9 cellular contexts compared by ENCODE assay signal in the genomic region with DNA sequence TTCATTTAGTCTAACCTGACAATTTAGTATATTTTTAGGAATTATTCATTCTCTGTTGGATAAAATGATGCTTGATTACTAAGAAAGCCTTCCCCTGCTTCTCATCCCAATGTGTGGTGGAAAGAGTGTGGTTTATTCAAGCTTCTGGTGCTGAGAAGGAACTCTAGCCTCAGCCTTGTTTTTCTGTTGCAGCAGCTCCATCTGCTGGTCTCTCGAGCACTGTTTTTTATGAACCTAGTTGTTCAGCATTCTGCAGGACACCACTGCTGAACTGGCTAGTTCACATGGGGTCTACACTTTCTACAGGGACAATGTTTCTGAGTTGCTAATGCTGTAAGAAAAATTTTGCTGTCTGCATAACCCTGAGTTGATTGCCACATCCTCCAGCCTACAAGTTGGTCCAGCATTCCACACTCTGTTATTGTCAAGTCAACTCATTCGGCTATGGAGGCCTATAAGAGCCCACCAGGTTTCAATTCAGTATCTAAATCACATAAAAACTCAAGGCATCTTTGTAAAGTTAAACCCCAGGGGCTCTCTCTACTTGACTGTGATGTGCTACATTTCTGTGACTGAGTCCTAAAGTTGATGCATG. TPM values are rescaled to one million over a fixed set of nuclear protein-coding genes. Genes with fewer than 3 reads are reported as not detected.
DNase-seq lines count a peak whose midpoint lies in the region; ATAC-seq, FAIRE-seq and TF ChIP-seq lines count a peak whose summit lies in the region.
"Had no signal": no experiment of that assay in that cellular context is flagged by ENCODE, and none has a peak within 500 bp of the region (broad histone marks: within the 10 kb centered on the region; RNA-seq: fewer than 3 reads in every experiment).

No MANE protein-coding gene starts in this region.

- FAIRE-seq in HepG2 (lab: Jason Lieb, UNC), result peak; percentile 72

- 36% methylated on average over 2 of the region's 2 CpGs for WGBS in HepG2 (ENCODE audit: low lambda C conversion rate)

- peaks cover 2% of the 10 kb centered on the region for H3K36me3 Mint-ChIP-seq in chondrocyte (ENCODE audit: low read depth)

- H3K9me3 Mint-ChIP-seq in chondrocyte (ENCODE audit: low read depth), result peaks cover 3% of the 10 kb centered on the region

- H3K27ac ChIP-seq in MM.1S (ENCODE audit: low read length), result no peak overlapping the region
- no peak overlapping the region for H3K27ac ChIP-seq in WERI-Rb-1
- no peak overlapping the region for H3K27ac ChIP-seq in HepG2 (ENCODE audit: extremely low read length, insufficient read depth, low read length)
- H3K27ac ChIP-seq: epithelial cell of prostate had no signal

- intact Hi-C loops in HepG2 (cut with micrococcal nuclease; ENCODE audit: unreplicated experiment), result loop anchor here (1.0 kb wide), 1 partner anchor 54 kb away; no protein-coding TSS in a partner anchor

- no peaks in the 10 kb centered on the region for H3K79me2 ChIP-seq in MM.1S (ENCODE audit: low read length)
- no peaks in the 10 kb centered on the region for H3K79me2 ChIP-seq in HepG2 (ENCODE audit: insufficient read depth, low read length)

- no peak overlapping the region for H2AFZ ChIP-seq in MM.1S (ENCODE audit: low read length)
- no peak overlapping the region for H2AFZ ChIP-seq in HepG2 (ENCODE audit: low read length)

- DNase-seq in EH (ENCODE audit: low read depth), result peak; percentile 60
- DNase-seq in MM.1S, result peak; percentile 70
- peak; percentile 69 for DNase-seq in WERI-Rb-1
- DNase-seq in chondrocyte (ENCODE audit: low spot score), result no peak
- peak; percentile 44 for DNase-seq in HepG2 (ENCODE audit: low spot score)
- DNase-seq in stimulated activated CD8-positive, alpha-beta memory T cell treated with anti-CD3 and anti-CD28 coated beads, Interleukin-4, amount 100 ng/mL, for 1 hour (ENCODE audit: low read depth in 2 of 2, low spot score in 1 of 2), result peak; percentile 14 to 38

- no peak for TF ChIP-seq POLR2A in HepG2 (IDR thresholded peaks at IDR 0.05; ENCODE audit: insufficient read depth in 1 of 2, low read depth in 2 of 2, low read length in 2 of 2)

- H3K27me3 Mint-ChIP-seq in chondrocyte (ENCODE audit: low read depth), result peaks cover 2% of the 10 kb centered on the region

- no peak overlapping the region for H3K4me3 Mint-ChIP-seq in chondrocyte (ENCODE audit: unreplicated experiment)

- no peak for TF ChIP-seq EP300 in HepG2 (IDR thresholded peaks at IDR 0.05; ENCODE audit: low read depth in 2 of 2, low read length in 2 of 2)
- TF ChIP-seq EP300 in HepG2 (CRISPR knock-in tag; IDR thresholded peaks at IDR 0.05; ENCODE audit: borderline replicate concordance), result no peak

- ATAC-seq in GM21576 (IDR thresholded peaks at IDR 0.05; ENCODE audit: unreplicated experiment) (peak; percentile 73), HepG2 (peak; percentile 87), HG03045 (IDR thresholded peaks at IDR 0.05; ENCODE audit: unreplicated experiment) (no peak)

- H3K27me3 ChIP-seq in MM.1S (replicated peaks; ENCODE audit: insufficient read depth, low read length), result no peaks in the 10 kb centered on the region
- no peaks in the 10 kb centered on the region for H3K27me3 ChIP-seq in WERI-Rb-1 (ENCODE audit: insufficient read depth, low read depth, severe bottlenecking)
- no peaks in the 10 kb centered on the region; a peak in 2 of 5 replicates for H3K27me3 ChIP-seq in HepG2 (ENCODE audit: control insufficient read depth in 1 of 2, insufficient read depth in 2 of 2, low read length in 2 of 2)

- H3K9me2 ChIP-seq in MM.1S (replicated peaks; ENCODE audit: insufficient read depth, low read length), result no peaks in the 10 kb centered on the region

- POLR2A ChIA-PET in HepG2 (lab: Yijun Ruan, JAX), result no interaction called here

- H3K9me3 ChIP-seq in MM.1S (replicated peaks; ENCODE audit: insufficient read depth, low read length) (no peaks in the 10 kb centered on the region), WERI-Rb-1 (ENCODE audit: severe bottlenecking) (no peaks in the 10 kb centered on the region), HepG2 (ENCODE audit: low read length) (no peaks in the 10 kb centered on the region)

- peak; percentile 74 for TF ChIP-seq CTCF in MM.1S (IDR thresholded peaks at IDR 0.05; ENCODE audit: low read length)
- peak; percentile 76 for TF ChIP-seq CTCF in WERI-Rb-1 (IDR thresholded peaks at IDR 0.05; ENCODE audit: low read depth, low read length)
- peak; percentile 85 for TF ChIP-seq CTCF in chondrocyte (IDR thresholded peaks at IDR 0.05)
- peak; percentile 76 for TF ChIP-seq CTCF in HepG2 (CRISPR knock-in tag; IDR thresholded peaks at IDR 0.05)

- no peak for TF ChIP-seq RAD21 in HepG2 (CRISPR knock-in tag; IDR thresholded peaks at IDR 0.05)

- no peaks in the 10 kb centered on the region for H3F3A ChIP-seq in MM.1S (ENCODE audit: insufficient read depth, low read length)

- H3K4me1 ChIP-seq in MM.1S (ENCODE audit: low read length) (no peaks in the 10 kb centered on the region), HepG2 (ENCODE audit: insufficient read depth, low read length) (no peaks in the 10 kb centered on the region)

- H3K9ac ChIP-seq in MM.1S (ENCODE audit: low read length) (no peak overlapping the region), HepG2 (ENCODE audit: insufficient read depth, low read depth, low read length) (no peak overlapping the region)

- H3K4me3 ChIP-seq in MM.1S (ENCODE audit: low read length), result no peak overlapping the region
- H3K4me3 ChIP-seq in WERI-Rb-1 (ENCODE audit: low read depth, low read length), result no peak overlapping the region
- H3K4me3 ChIP-seq in HepG2 (replicated peaks in 1 of 3; ENCODE audit: insufficient read depth in 1 of 3, low read depth in 2 of 3, low read length in 3 of 3), result no peak overlapping the region

- no peaks in the 10 kb centered on the region for H3K4me1 Mint-ChIP-seq in chondrocyte (ENCODE audit: low read depth)

- H3K27ac Mint-ChIP-seq in chondrocyte (ENCODE audit: unreplicated experiment), result no peak overlapping the region

- in situ Hi-C loops in HepG2 (cut with HindIII; ENCODE audit: extremely low pct_ligation_motif_present, low pct_unique_long_range_greater_than_20kb), result no loop called here

- no peaks in the 10 kb centered on the region for H3K36me3 ChIP-seq in MM.1S (replicated peaks; ENCODE audit: insufficient read depth, low read length)
- H3K36me3 ChIP-seq in WERI-Rb-1, result no peaks in the 10 kb centered on the region
- H3K36me3 ChIP-seq in HepG2 (replicated peaks in 1 of 2; ENCODE audit: control insufficient read depth in 1 of 2, insufficient read depth in 2 of 2, low read length in 2 of 2), result no peaks in the 10 kb centered on the region

- CTCF ChIA-PET in HepG2 (lab: Yijun Ruan, JAX; ENCODE audit: low intra/inter-chr PET ratio, low total read pairs), result interaction anchor here (0.7 to 2.3 kb wide), 4 partner anchors 20 to 226 kb away, joined by 3 to 8 read pairs (median 3); no protein-coding TSS in a partner anchor

- H4K20me1 ChIP-seq in MM.1S (ENCODE audit: insufficient read depth, low read length), result no peaks in the 10 kb centered on the region
- H4K20me1 ChIP-seq in HepG2 (ENCODE audit: insufficient read depth, low read length), result no peaks in the 10 kb centered on the region

- H3K4me2 ChIP-seq in MM.1S (ENCODE audit: low read depth, low read length) (no peak overlapping the region), HepG2 (ENCODE audit: low read depth, low read length) (no peak overlapping the region)

- BruUV-seq in HepG2 (replicated peaks; lab: Mats Ljungman, UMichigan), result no TSS peak

RNA-seq across cellular contexts. Expression of gene OR2AG2, which starts 14.3 kb away (rescaled TPM):
- 0.07 to 0.21 TPM in 2 of 3 replicates, not detected in the other for total RNA-seq in chondrocyte
- total RNA-seq in HepG2 (2016; rRNA removed; fragmentation: Illumina TruSeq; extraction: Trizol), result not detected in 2 replicates
- total RNA-seq in HepG2 (2016; cell fraction: cytosol; rRNA removed; fragmentation: Illumina TruSeq; extraction: Trizol; ENCODE audit: low read depth), result not detected in 2 replicates
- total RNA-seq in HepG2 (2016; cell fraction: insoluble cytoplasmic fraction; rRNA removed; fragmentation: Illumina TruSeq; extraction: Trizol), result not detected in 2 replicates
- not detected in 2 replicates for total RNA-seq in HepG2 (2016; cell fraction: membrane; rRNA removed; fragmentation: Illumina TruSeq; extraction: Trizol)
- total RNA-seq in HepG2 (2016; cell fraction: nucleus; rRNA removed; fragmentation: Illumina TruSeq; extraction: Trizol), result not detected in 2 replicates
- polyA plus RNA-seq in HepG2 (2011; rRNA removed), result not detected in 2 replicates
- not detected in 2 replicates for polyA plus RNA-seq in HepG2 (2011; cell fraction: cytosol; rRNA removed)
- not detected in 2 replicates for polyA plus RNA-seq in HepG2 (2011; cell fraction: nucleus; rRNA removed)
- polyA plus RNA-seq in HepG2 (2012), result not detected in 2 replicates
- polyA plus RNA-seq in HepG2 (2016; cell fraction: cytosol; fragmentation: Illumina TruSeq; extraction: Trizol; ENCODE audit: low read depth), result not detected in 2 replicates
- polyA plus RNA-seq in HepG2 (2016; cell fraction: insoluble cytoplasmic fraction; fragmentation: Illumina TruSeq; extraction: Trizol; ENCODE audit: low read depth), result not detected in 2 replicates
- not detected in 2 replicates for polyA plus RNA-seq in HepG2 (2016; cell fraction: membrane; fragmentation: Illumina TruSeq; extraction: Trizol; ENCODE audit: low read depth)
- not detected in 2 replicates for polyA plus RNA-seq in HepG2 (2016; cell fraction: nucleus; fragmentation: Illumina TruSeq; extraction: Trizol; ENCODE audit: insufficient read depth, low read depth)
- not detected in 2 replicates for polyA minus RNA-seq in HepG2 (2011; rRNA and poly(A)+ RNA removed; ENCODE audit: low replicate concordance)
- polyA minus RNA-seq in HepG2 (2011; cell fraction: cytosol; rRNA and poly(A)+ RNA removed), result not detected in 2 replicates
- polyA minus RNA-seq in HepG2 (2011; cell fraction: nucleus; rRNA and poly(A)+ RNA removed), result not detected in 2 replicates

RNA-seq across cellular contexts. Expression of gene OR2AG1, which starts 25.4 kb away (rescaled TPM):
- total RNA-seq in chondrocyte, result not detected in 3 replicates
- total RNA-seq in HepG2 (2016; rRNA removed; fragmentation: Illumina TruSeq; extraction: Trizol), result not detected in 2 replicates
- not detected in 2 replicates for total RNA-seq in HepG2 (2016; cell fraction: cytosol; rRNA removed; fragmentation: Illumina TruSeq; extraction: Trizol; ENCODE audit: low read depth)
- total RNA-seq in HepG2 (2016; cell fraction: insoluble cytoplasmic fraction; rRNA removed; fragmentation: Illumina TruSeq; extraction: Trizol), result not detected in 2 replicates
- not detected in 2 replicates for total RNA-seq in HepG2 (2016; cell fraction: membrane; rRNA removed; fragmentation: Illumina TruSeq; extraction: Trizol)
- not detected in 2 replicates for total RNA-seq in HepG2 (2016; cell fraction: nucleus; rRNA removed; fragmentation: Illumina TruSeq; extraction: Trizol)
- not detected in 2 replicates for polyA plus RNA-seq in HepG2 (2011; rRNA removed)
- polyA plus RNA-seq in HepG2 (2011; cell fraction: cytosol; rRNA removed), result not detected in 2 replicates
- not detected in 2 replicates for polyA plus RNA-seq in HepG2 (2011; cell fraction: nucleus; rRNA removed)
- polyA plus RNA-seq in HepG2 (2012), result not detected in 2 replicates
- not detected in 2 replicates for polyA plus RNA-seq in HepG2 (2016; cell fraction: cytosol; fragmentation: Illumina TruSeq; extraction: Trizol; ENCODE audit: low read depth)
- polyA plus RNA-seq in HepG2 (2016; cell fraction: insoluble cytoplasmic fraction; fragmentation: Illumina TruSeq; extraction: Trizol; ENCODE audit: low read depth), result not detected in 2 replicates
- not detected in 2 replicates for polyA plus RNA-seq in HepG2 (2016; cell fraction: membrane; fragmentation: Illumina TruSeq; extraction: Trizol; ENCODE audit: low read depth)
- polyA plus RNA-seq in HepG2 (2016; cell fraction: nucleus; fragmentation: Illumina TruSeq; extraction: Trizol; ENCODE audit: insufficient read depth, low read depth), result not detected in 2 replicates
- not detected in 2 replicates for polyA minus RNA-seq in HepG2 (2011; rRNA and poly(A)+ RNA removed; ENCODE audit: low replicate concordance)
- polyA minus RNA-seq in HepG2 (2011; cell fraction: cytosol; rRNA and poly(A)+ RNA removed), result not detected in 2 replicates
- polyA minus RNA-seq in HepG2 (2011; cell fraction: nucleus; rRNA and poly(A)+ RNA removed), result not detected in 2 replicates

RNA-seq across cellular contexts. Expression of gene OR6A2, which starts 42.0 kb away (rescaled TPM):
- total RNA-seq in chondrocyte, result 0.19 to 0.23 TPM in 2 of 3 replicates, not detected in the other
- not detected in 2 replicates for total RNA-seq in HepG2 (2016; rRNA removed; fragmentation: Illumina TruSeq; extraction: Trizol)
- total RNA-seq in HepG2 (2016; cell fraction: cytosol; rRNA removed; fragmentation: Illumina TruSeq; extraction: Trizol; ENCODE audit: low read depth), result not detected in 2 replicates
- not detected in 2 replicates for total RNA-seq in HepG2 (2016; cell fraction: insoluble cytoplasmic fraction; rRNA removed; fragmentation: Illumina TruSeq; extraction: Trizol)
- not detected in 2 replicates for total RNA-seq in HepG2 (2016; cell fraction: membrane; rRNA removed; fragmentation: Illumina TruSeq; extraction: Trizol)
- total RNA-seq in HepG2 (2016; cell fraction: nucleus; rRNA removed; fragmentation: Illumina TruSeq; extraction: Trizol), result not detected in 2 replicates
- polyA plus RNA-seq in HepG2 (2011; rRNA removed), result not detected in 2 replicates
- not detected in 2 replicates for polyA plus RNA-seq in HepG2 (2011; cell fraction: cytosol; rRNA removed)
- polyA plus RNA-seq in HepG2 (2011; cell fraction: nucleus; rRNA removed), result not detected in 2 replicates
- not detected in 2 replicates for polyA plus RNA-seq in HepG2 (2012)
- not detected in 2 replicates for polyA plus RNA-seq in HepG2 (2016; cell fraction: cytosol; fragmentation: Illumina TruSeq; extraction: Trizol; ENCODE audit: low read depth)
- polyA plus RNA-seq in HepG2 (2016; cell fraction: insoluble cytoplasmic fraction; fragmentation: Illumina TruSeq; extraction: Trizol; ENCODE audit: low read depth), result not detected in 2 replicates
- not detected in 2 replicates for polyA plus RNA-seq in HepG2 (2016; cell fraction: membrane; fragmentation: Illumina TruSeq; extraction: Trizol; ENCODE audit: low read depth)
- polyA plus RNA-seq in HepG2 (2016; cell fraction: nucleus; fragmentation: Illumina TruSeq; extraction: Trizol; ENCODE audit: insufficient read depth, low read depth), result not detected in 2 replicates
- not detected in 2 replicates for polyA minus RNA-seq in HepG2 (2011; rRNA and poly(A)+ RNA removed; ENCODE audit: low replicate concordance)
- not detected in 2 replicates for polyA minus RNA-seq in HepG2 (2011; cell fraction: cytosol; rRNA and poly(A)+ RNA removed)
- polyA minus RNA-seq in HepG2 (2011; cell fraction: nucleus; rRNA and poly(A)+ RNA removed), result not detected in 2 replicates
